1 cellular context compared by ENCODE assay signal in genomic region chr5:79062431-79062830, GRCh38.
TF ChIP-seq lines count a peak whose summit lies in the region.

No MANE protein-coding gene starts in this region.

TF ChIP-seq in GM23338, 12 proteins besides CTCF, POLR2A, EP300 and RAD21 (continued from another document):
- TF ChIP-seq EZH2 (IDR thresholded peaks at IDR 0.05; ENCODE audit: low read depth, unreplicated experiment): no peak
- no peak for TF ChIP-seq CREB1 (CRISPR knock-in tag; IDR thresholded peaks at IDR 0.05; ENCODE audit: low read depth)
- no peak for TF ChIP-seq NANOG (IDR thresholded peaks at IDR 0.05; ENCODE audit: borderline replicate concordance)
- TF ChIP-seq POLR2AphosphoS5 (IDR thresholded peaks at IDR 0.05; ENCODE audit: low read depth): no peak
- no peak for TF ChIP-seq ZNF331 (CRISPR knock-in tag; IDR thresholded peaks at IDR 0.05; ENCODE audit: low read depth)
